In the genomic region with DNA sequence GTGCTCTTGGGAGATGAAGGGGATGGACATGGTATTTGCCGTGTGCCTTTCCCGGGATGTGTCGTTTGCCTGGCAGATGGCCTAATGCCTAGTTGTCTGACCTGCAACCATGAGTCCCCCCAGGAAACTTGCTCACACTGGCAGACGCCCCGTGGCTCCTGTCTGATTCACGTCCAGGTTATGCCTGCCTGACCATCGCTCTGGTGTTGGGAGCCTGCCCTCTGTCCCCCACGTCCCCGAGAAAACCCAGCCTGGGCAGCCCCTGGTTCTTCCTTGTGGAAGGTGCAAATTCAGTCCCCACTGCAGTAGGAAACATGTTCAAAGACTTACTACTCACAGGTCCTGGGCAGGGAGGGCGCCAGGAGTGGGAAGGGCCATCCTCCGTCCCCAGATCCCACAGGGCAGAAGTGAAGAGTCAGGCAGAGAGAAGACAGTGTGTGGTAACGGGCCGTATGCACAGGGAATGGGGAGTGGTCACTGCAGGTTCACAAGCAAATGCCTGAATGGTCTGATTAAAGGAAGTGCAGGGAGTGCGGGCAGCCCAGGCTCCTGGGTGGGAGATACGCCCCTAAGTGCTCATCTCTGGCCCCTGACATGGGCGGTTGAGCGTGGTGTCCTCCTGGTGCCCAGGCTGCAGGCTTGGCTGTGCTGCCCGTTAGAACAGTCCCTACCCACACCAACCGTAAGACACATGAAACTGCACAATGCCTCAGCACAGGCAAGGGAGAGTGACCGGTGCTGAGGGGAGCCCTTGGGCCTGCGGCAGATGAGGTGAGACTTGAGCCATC, we compare ENCODE assay signal across 14 cellular contexts. TPM values are rescaled to one million over a fixed set of nuclear protein-coding genes. Genes with fewer than 3 reads are reported as not detected.
A peak's percentile ranks its signal among the peaks of the same experiment; 100 is the strongest.
DNase-seq lines count a peak whose midpoint lies in the region; ATAC-seq lines count a peak whose summit lies in the region.
"Had no signal": no experiment of that assay in that cellular context is flagged by ENCODE, and none has a peak within 500 bp of the region (broad histone marks: within the 10 kb centered on the region; RNA-seq: fewer than 3 reads in every experiment).

No MANE protein-coding gene starts in this region.

- H3K4me3 Mint-ChIP-seq in activated naive CD4-positive, alpha-beta T cell treated with anti-CD3 and anti-CD28 coated beads, Interleukin-2, amount 10 ng/mL, durations not matched to agents 7 days and 5 days = peak overlapping the region; percentile 45
- H3K4me3 Mint-ChIP-seq in activated naive CD4-positive, alpha-beta T cell treated with anti-CD3 and anti-CD28 coated beads for 36 hours = no peak overlapping the region
- H3K4me3 Mint-ChIP-seq in central memory CD8-positive, alpha-beta T cell = peak overlapping the region; percentile 6
- H3K4me3 Mint-ChIP-seq in stimulated activated naive B cell treated with anti-CD40 and anti-IgM and Interleukin-4, amounts not matched to agents 10 μg/mL and 1 μg/mL and 100 μg/mL, for 72 hours = no peak overlapping the region
- H3K4me3 Mint-ChIP-seq: nephron had no signal

- H3K27me3 Mint-ChIP-seq in activated naive CD4-positive, alpha-beta T cell treated with anti-CD3 and anti-CD28 coated beads, Interleukin-2, amount 10 ng/mL, durations not matched to agents 7 days and 5 days = peaks cover 13% of the 10 kb centered on the region
- no peaks in the 10 kb centered on the region for H3K27me3 Mint-ChIP-seq in activated naive CD4-positive, alpha-beta T cell treated with anti-CD3 and anti-CD28 coated beads for 36 hours (ENCODE audit: low read depth)
- no peaks in the 10 kb centered on the region for H3K27me3 Mint-ChIP-seq in central memory CD8-positive, alpha-beta T cell
- no peaks in the 10 kb centered on the region for H3K27me3 Mint-ChIP-seq in stimulated activated naive B cell treated with anti-CD40 and anti-IgM and Interleukin-4, amounts not matched to agents 10 μg/mL and 1 μg/mL and 100 μg/mL, for 72 hours

- no peak for DNase-seq in activated naive CD4-positive, alpha-beta T cell treated with anti-CD3 and anti-CD28 coated beads, Interleukin-2, amount 10 ng/mL, durations not matched to agents 7 days and 5 days
- DNase-seq in activated naive CD4-positive, alpha-beta T cell treated with anti-CD3 and anti-CD28 coated beads for 36 hours = no peak
- no peak for DNase-seq in central memory CD8-positive, alpha-beta T cell (ENCODE audit: low spot score in 2 of 2)
- DNase-seq in stimulated activated naive B cell treated with anti-CD40 and anti-IgM and Interleukin-4, amounts not matched to agents 10 μg/mL and 1 μg/mL and 100 μg/mL, for 72 hours = no peak
- DNase-seq in C1 segment of cervical spinal cord (lab: John Stamatoyannopoulos, UW) (no peak), left cardiac atrium (no peak)
- DNase-seq: activated CD4-positive, alpha-beta T cell treated with anti-CD3 and anti-CD28 coated beads for 1 hour; GF-D8; NCI-H1694 treated with DMSO at 0.1 percent for 48 hours; NCI-H446; uterus had no signal

- peaks cover 82% of the 10 kb centered on the region for H3K4me1 Mint-ChIP-seq in activated naive CD4-positive, alpha-beta T cell treated with anti-CD3 and anti-CD28 coated beads, Interleukin-2, amount 10 ng/mL, durations not matched to agents 7 days and 5 days
- peaks cover 38% of the 10 kb centered on the region for H3K4me1 Mint-ChIP-seq in activated naive CD4-positive, alpha-beta T cell treated with anti-CD3 and anti-CD28 coated beads for 36 hours (ENCODE audit: low read depth)
- H3K4me1 Mint-ChIP-seq in central memory CD8-positive, alpha-beta T cell = peaks cover 22% of the 10 kb centered on the region
- H3K4me1 Mint-ChIP-seq in stimulated activated naive B cell treated with anti-CD40 and anti-IgM and Interleukin-4, amounts not matched to agents 10 μg/mL and 1 μg/mL and 100 μg/mL, for 72 hours = peaks cover 18 to 63% of the 10 kb centered on the region in 2 donors
- H3K4me1 Mint-ChIP-seq: nephron had no signal

- CTCF ChIA-PET in activated naive CD4-positive, alpha-beta T cell treated with anti-CD3 and anti-CD28 coated beads, Interleukin-2, amount 10 ng/mL, durations not matched to agents 7 days and 5 days (lab: Charles Lee) = no interaction called here
- CTCF ChIA-PET in activated naive CD4-positive, alpha-beta T cell treated with anti-CD3 and anti-CD28 coated beads for 36 hours (lab: Charles Lee) = no interaction called here

- intact Hi-C loops in activated naive CD4-positive, alpha-beta T cell treated with anti-CD3 and anti-CD28 coated beads for 36 hours (cut with micrococcal nuclease) = no loop called here
- intact Hi-C loops in left cardiac atrium (cut with DNase I) = no loop called here

- peaks cover 2% of the 10 kb centered on the region for H3K36me3 Mint-ChIP-seq in activated naive CD4-positive, alpha-beta T cell treated with anti-CD3 and anti-CD28 coated beads, Interleukin-2, amount 10 ng/mL, durations not matched to agents 7 days and 5 days
- no peaks in the 10 kb centered on the region for H3K36me3 Mint-ChIP-seq in activated naive CD4-positive, alpha-beta T cell treated with anti-CD3 and anti-CD28 coated beads for 36 hours (ENCODE audit: low read depth)
- H3K36me3 Mint-ChIP-seq in central memory CD8-positive, alpha-beta T cell (ENCODE audit: insufficient read depth) = peaks cover 11% of the 10 kb centered on the region
- H3K36me3 Mint-ChIP-seq in stimulated activated naive B cell treated with anti-CD40 and anti-IgM and Interleukin-4, amounts not matched to agents 10 μg/mL and 1 μg/mL and 100 μg/mL, for 72 hours = peaks cover 6 to 7% of the 10 kb centered on the region in 2 donors

- no peaks in the 10 kb centered on the region for H3K9me3 Mint-ChIP-seq in activated naive CD4-positive, alpha-beta T cell treated with anti-CD3 and anti-CD28 coated beads, Interleukin-2, amount 10 ng/mL, durations not matched to agents 7 days and 5 days
- no peaks in the 10 kb centered on the region for H3K9me3 Mint-ChIP-seq in activated naive CD4-positive, alpha-beta T cell treated with anti-CD3 and anti-CD28 coated beads for 36 hours
- H3K9me3 Mint-ChIP-seq in central memory CD8-positive, alpha-beta T cell = no peaks in the 10 kb centered on the region
- H3K9me3 Mint-ChIP-seq in stimulated activated naive B cell treated with anti-CD40 and anti-IgM and Interleukin-4, amounts not matched to agents 10 μg/mL and 1 μg/mL and 100 μg/mL, for 72 hours = no peaks in the 10 kb centered on the region
- H3K9me3 Mint-ChIP-seq: nephron had no signal

- peak overlapping the region; percentile 68 for H3K27ac Mint-ChIP-seq in activated naive CD4-positive, alpha-beta T cell treated with anti-CD3 and anti-CD28 coated beads, Interleukin-2, amount 10 ng/mL, durations not matched to agents 7 days and 5 days
- H3K27ac Mint-ChIP-seq in activated naive CD4-positive, alpha-beta T cell treated with anti-CD3 and anti-CD28 coated beads for 36 hours = no peak overlapping the region
- peak overlapping the region; percentile 44 for H3K27ac Mint-ChIP-seq in central memory CD8-positive, alpha-beta T cell (ENCODE audit: low read depth)
- H3K27ac Mint-ChIP-seq in stimulated activated naive B cell treated with anti-CD40 and anti-IgM and Interleukin-4, amounts not matched to agents 10 μg/mL and 1 μg/mL and 100 μg/mL, for 72 hours = peak overlapping the region; percentile 83
- H3K27ac Mint-ChIP-seq: nephron had no signal

- ATAC-seq in central memory CD8-positive, alpha-beta T cell (replicated peaks; ENCODE audit: extremely low read depth, poor library complexity, severe bottlenecking) = no peak
- ATAC-seq in stimulated activated naive B cell treated with anti-CD40 and anti-IgM and Interleukin-4, amounts not matched to agents 10 μg/mL and 1 μg/mL and 100 μg/mL, for 72 hours (replicated peaks) = no peak
- no peak for ATAC-seq in left cardiac atrium

RNA-seq across cellular contexts. Expression of a gene that starts 4.2 kb away (rescaled TPM):
- total RNA-seq in activated naive CD4-positive, alpha-beta T cell treated with anti-CD3 and anti-CD28 coated beads for 36 hours = 1 to 10 TPM; 2.9 to 3.0 TPM
- 1 to 10 TPM in 1 of 2 donors, under 1 TPM in 1; 0.55 to 2.7 TPM for total RNA-seq in left cardiac atrium
- total RNA-seq: M059J had no signal

RNA-seq across cellular contexts. Expression of a gene that starts 15.7 kb away (rescaled TPM):
- total RNA-seq in activated naive CD4-positive, alpha-beta T cell treated with anti-CD3 and anti-CD28 coated beads for 36 hours = 10 to 100 TPM; 33.6 to 35.3 TPM
- total RNA-seq in left cardiac atrium = 10 to 100 TPM; 18.3 to 20.1 TPM

RNA-seq across cellular contexts. Expression of a gene that starts 15.8 kb away (rescaled TPM):
- 10 to 100 TPM; 46.1 to 48.1 TPM for total RNA-seq in activated naive CD4-positive, alpha-beta T cell treated with anti-CD3 and anti-CD28 coated beads for 36 hours
- total RNA-seq in left cardiac atrium = 10 to 100 TPM; 12.8 to 18.4 TPM

RNA-seq across cellular contexts. Expression of a gene that starts 27.6 kb away (rescaled TPM):
- total RNA-seq in activated naive CD4-positive, alpha-beta T cell treated with anti-CD3 and anti-CD28 coated beads for 36 hours = 10 to 100 TPM; 90.5 to 96.8 TPM
- total RNA-seq in left cardiac atrium = 10 to 100 TPM; 31.3 to 32.9 TPM

RNA-seq across cellular contexts. Expression of a gene that starts 39.7 kb away (rescaled TPM):
- 100 to 1,000 TPM; 167 to 180 TPM for total RNA-seq in activated naive CD4-positive, alpha-beta T cell treated with anti-CD3 and anti-CD28 coated beads for 36 hours
- total RNA-seq in left cardiac atrium = 100 to 1,000 TPM in 1 of 2 donors, 10 to 100 TPM in 1; 58.9 to 131 TPM
- total RNA-seq: H4, M059J had no signal

Comparison
In these comparisons a context has a peak if more than half of its experiments do, and no peak if none do; other contexts are left out.
1. H3K4me3 Mint-ChIP-seq: peak in activated naive CD4-positive, alpha-beta T cell treated with anti-CD3 and anti-CD28 coated beads, Interleukin-2, amount 10 ng/mL, durations not matched to agents 7 days and 5 days (single experiment) and central memory CD8-positive, alpha-beta T cell (single experiment); none in activated naive CD4-positive, alpha-beta T cell treated with anti-CD3 and anti-CD28 coated beads for 36 hours (single experiment) and stimulated activated naive B cell treated with anti-CD40 and anti-IgM and Interleukin-4, amounts not matched to agents 10 μg/mL and 1 μg/mL and 100 μg/mL, for 72 hours (0 of 2).